In genomic region chr1:36223996-36224536, GRCh38 we compare ENCODE assay signal across 8 cellular contexts. TPM values are rescaled to one million over a fixed set of nuclear protein-coding genes. Genes with fewer than 3 reads are reported as not detected.
A peak's percentile ranks its signal among the peaks of the same experiment; 100 is the strongest.
DNase-seq lines count a peak whose midpoint lies in the region; ATAC-seq, FAIRE-seq and TF ChIP-seq lines count a peak whose summit lies in the region.

A gene with protein sequence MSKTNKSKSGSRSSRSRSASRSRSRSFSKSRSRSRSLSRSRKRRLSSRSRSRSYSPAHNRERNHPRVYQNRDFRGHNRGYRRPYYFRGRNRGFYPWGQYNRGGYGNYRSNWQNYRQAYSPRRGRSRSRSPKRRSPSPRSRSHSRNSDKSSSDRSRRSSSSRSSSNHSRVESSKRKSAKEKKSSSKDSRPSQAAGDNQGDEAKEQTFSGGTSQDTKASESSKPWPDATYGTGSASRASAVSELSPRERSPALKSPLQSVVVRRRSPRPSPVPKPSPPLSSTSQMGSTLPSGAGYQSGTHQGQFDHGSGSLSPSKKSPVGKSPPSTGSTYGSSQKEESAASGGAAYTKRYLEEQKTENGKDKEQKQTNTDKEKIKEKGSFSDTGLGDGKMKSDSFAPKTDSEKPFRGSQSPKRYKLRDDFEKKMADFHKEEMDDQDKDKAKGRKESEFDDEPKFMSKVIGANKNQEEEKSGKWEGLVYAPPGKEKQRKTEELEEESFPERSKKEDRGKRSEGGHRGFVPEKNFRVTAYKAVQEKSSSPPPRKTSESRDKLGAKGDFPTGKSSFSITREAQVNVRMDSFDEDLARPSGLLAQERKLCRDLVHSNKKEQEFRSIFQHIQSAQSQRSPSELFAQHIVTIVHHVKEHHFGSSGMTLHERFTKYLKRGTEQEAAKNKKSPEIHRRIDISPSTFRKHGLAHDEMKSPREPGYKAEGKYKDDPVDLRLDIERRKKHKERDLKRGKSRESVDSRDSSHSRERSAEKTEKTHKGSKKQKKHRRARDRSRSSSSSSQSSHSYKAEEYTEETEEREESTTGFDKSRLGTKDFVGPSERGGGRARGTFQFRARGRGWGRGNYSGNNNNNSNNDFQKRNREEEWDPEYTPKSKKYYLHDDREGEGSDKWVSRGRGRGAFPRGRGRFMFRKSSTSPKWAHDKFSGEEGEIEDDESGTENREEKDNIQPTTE (plus strand): TSS chr1:36224443. CDS start chr1:36282564, 58,121 bp downstream.

- peaks cover 4% of the 10 kb centered on the region; the same call in 1 of the 2 replicates for H3F3A ChIP-seq in Loucy (ENCODE audit: low read depth)

- H3K79me2 ChIP-seq in Loucy (ENCODE audit: insufficient read depth, low read length) = peaks cover 45% of the 10 kb centered on the region

- peak within 1 kb of the TSS; percentile 97 for H3K9ac ChIP-seq in Loucy (ENCODE audit: low read depth, low read length, poor library complexity, severe bottlenecking)

- DNase-seq in EL = peak; percentile 100
- DNase-seq in H54 (ENCODE audit: insufficient read length, low spot score) = peak; percentile 88
- peak; percentile 99 for DNase-seq in activated T-helper 9 cell treated with anti-CD3 and anti-CD28 coated beads, Interleukin-2, amount 50 U/mL, for 16 hours (ENCODE audit: low read depth)
- peak; percentile 99 for DNase-seq in fibroblast of mammary gland (ENCODE audit: low read depth)
- DNase-seq in natural killer cell = peak; percentile 99
- DNase-seq in stimulated activated naive CD4-positive, alpha-beta T cell treated with Interleukin-2 at 50 U/mL for 16 hours (lab: John Stamatoyannopoulos, UW) = peak; percentile 99

- FAIRE-seq in H54 (lab: Jason Lieb, UNC) = peak; percentile 75

- no peaks in the 10 kb centered on the region for H3K9me3 Mint-ChIP-seq in natural killer cell

- H3K36me3 Mint-ChIP-seq in natural killer cell = no peaks in the 10 kb centered on the region

- no peaks in the 10 kb centered on the region for H3K9me3 ChIP-seq in Loucy (ENCODE audit: insufficient read depth, low read depth, low read length)

- peak within 1 kb of the TSS; percentile 95 for H2AFZ ChIP-seq in Loucy (ENCODE audit: low read length)

- intact Hi-C loops in natural killer cell (cut with micrococcal nuclease) = loop anchor here (1.0 to 10.0 kb wide), 4 partner anchors 37 to 163 kb away; partner anchors contain the start of genes STK40 and TRAPPC3

- H3K27ac Mint-ChIP-seq in natural killer cell = peak within 1 kb of the TSS; percentile 99 to 100

- peak within 1 kb of the TSS; percentile 90 for H3K4me2 ChIP-seq in Loucy (ENCODE audit: low read depth, low read length, poor library complexity, severe bottlenecking)

- peaks cover 39% of the 10 kb centered on the region for H4K20me1 ChIP-seq in Loucy (ENCODE audit: insufficient read depth, low read length, poor library complexity, severe bottlenecking)

- TF ChIP-seq POLR2A in H54 (IDR thresholded peaks at IDR 0.05; ENCODE audit: low read depth, low read length) (peak; percentile 68), Raji (IDR thresholded peaks at IDR 0.05; ENCODE audit: insufficient read depth, low read depth, low read length) (peak; percentile 92)

- ATAC-seq in natural killer cell = peak; percentile 83 to 94 (median 84)

- H3K27me3 Mint-ChIP-seq in natural killer cell (ENCODE audit: low read depth in 2 of 2) = no peaks in the 10 kb centered on the region

- H3K36me3 ChIP-seq in Loucy (ENCODE audit: insufficient read depth, low read length) = no peaks in the 10 kb centered on the region

- peaks cover 26% of the 10 kb centered on the region for H3K4me1 ChIP-seq in Loucy (ENCODE audit: insufficient read depth, low read length, poor library complexity, severe bottlenecking)

- no peaks in the 10 kb centered on the region for H3K27me3 ChIP-seq in Loucy (ENCODE audit: insufficient read depth, low read length, poor library complexity, severe bottlenecking)

- TF ChIP-seq CTCF in Loucy (conservative IDR thresholded peaks at IDR 0.05; ENCODE audit: low read length) (no peak), fibroblast of mammary gland (conservative IDR thresholded peaks at IDR 0.05; ENCODE audit: control insufficient read depth, insufficient read depth, low read depth, low read length) (no peak), natural killer cell (IDR thresholded peaks at IDR 0.05) (no peak)

- peak within 1 kb of the TSS; percentile 98 for H3K4me3 Mint-ChIP-seq in natural killer cell

- peaks cover 38 to 44% of the 10 kb centered on the region in 2 donors for H3K4me1 Mint-ChIP-seq in natural killer cell

- no peaks in the 10 kb centered on the region for H3K9me2 ChIP-seq in Loucy (replicated peaks; ENCODE audit: low read depth, low read length)

- H3K4me3 ChIP-seq in Loucy (ENCODE audit: low read length, poor library complexity, severe bottlenecking) (peak within 1 kb of the TSS; percentile 100), fibroblast of mammary gland (ENCODE audit: control insufficient read depth, low read depth, low read length) (peak within 1 kb of the TSS; percentile 83)

RNA-seq across cellular contexts. Expression of the gene that starts here (rescaled TPM):
- total RNA-seq in natural killer cell = 100 to 1,000 TPM in 1 of 3 donors, 10 to 100 TPM in 2; 88.6 to 110 (median 97.4) TPM

Comparison
In these comparisons a context has a peak if more than half of its experiments do, and no peak if none do; other contexts are left out.
1. Peak in every context shown above with its lines: DNase-seq, ATAC-seq and H3K4me3 ChIP-seq.